In genomic region chr2:79824086-79824786, GRCh38 we compare ENCODE assay signal across 31 cellular contexts.
"Had no signal": no experiment of that assay in that cellular context is flagged by ENCODE, and none has a peak within 500 bp of the region (broad histone marks: within the 10 kb centered on the region; RNA-seq: fewer than 3 reads in every experiment).

No MANE protein-coding gene starts in this region.

- H3K4me2 ChIP-seq: SK-N-SH had no signal

- H3K9ac ChIP-seq: SK-N-SH had no signal

- H3K36me3 Mint-ChIP-seq: activated naive CD4-positive, alpha-beta T cell treated with anti-CD3 and anti-CD28 coated beads, Interleukin-2, amount 10 ng/mL, durations not matched to agents 7 days and 5 days; activated naive CD8-positive, alpha-beta T cell treated with anti-CD3 and anti-CD28 coated beads, Interleukin-2, amount 10 ng/mL, durations not matched to agents 7 days and 5 days; brain had no signal

- H3K27me3 Mint-ChIP-seq: activated CD4-positive, alpha-beta memory T cell treated with anti-CD3 and anti-CD28 coated beads, Interleukin-2, amount 10 ng/mL, durations not matched to agents 7 days and 5 days; activated CD4-positive, alpha-beta T cell treated with anti-CD3 and anti-CD28 coated beads for 36 hours; activated naive CD4-positive, alpha-beta T cell treated with anti-CD3 and anti-CD28 coated beads, Interleukin-2, amount 10 ng/mL, durations not matched to agents 7 days and 5 days; activated naive CD8-positive, alpha-beta T cell treated with anti-CD3 and anti-CD28 coated beads, Interleukin-2, amount 10 ng/mL, durations not matched to agents 7 days and 5 days; activated T-helper 17 cell treated with anti-CD3 and anti-CD28 coated beads, Interleukin-2, amount 50 U/mL, for 72 hours; brain had no signal

- H3K9me3 Mint-ChIP-seq: brain had no signal

- H3K4me3 ChIP-seq: adrenal gland, SJCRH30 had no signal

- H3K4me3 Mint-ChIP-seq: activated CD4-positive, alpha-beta memory T cell treated with anti-CD3 and anti-CD28 coated beads, Interleukin-2, amount 10 ng/mL, durations not matched to agents 7 days and 5 days; activated CD4-positive, alpha-beta T cell treated with anti-CD3 and anti-CD28 coated beads for 36 hours; activated naive CD4-positive, alpha-beta T cell treated with anti-CD3 and anti-CD28 coated beads, Interleukin-2, amount 10 ng/mL, durations not matched to agents 7 days and 5 days; activated naive CD8-positive, alpha-beta T cell treated with anti-CD3 and anti-CD28 coated beads, Interleukin-2, amount 10 ng/mL, durations not matched to agents 7 days and 5 days; activated T-helper 17 cell treated with anti-CD3 and anti-CD28 coated beads, Interleukin-2, amount 50 U/mL, for 72 hours; brain had no signal

- ATAC-seq: activated CD4-positive, alpha-beta T cell treated with anti-CD3 and anti-CD28 coated beads for 36 hours; activated T-helper 17 cell treated with anti-CD3 and anti-CD28 coated beads, Interleukin-2, amount 50 U/mL, for 72 hours; Panc1; Right ventricle myocardium inferior had no signal

- H3K4me1 Mint-ChIP-seq: activated CD4-positive, alpha-beta memory T cell treated with anti-CD3 and anti-CD28 coated beads, Interleukin-2, amount 10 ng/mL, durations not matched to agents 7 days and 5 days; activated CD4-positive, alpha-beta T cell treated with anti-CD3 and anti-CD28 coated beads for 36 hours; activated naive CD4-positive, alpha-beta T cell treated with anti-CD3 and anti-CD28 coated beads, Interleukin-2, amount 10 ng/mL, durations not matched to agents 7 days and 5 days; activated naive CD8-positive, alpha-beta T cell treated with anti-CD3 and anti-CD28 coated beads, Interleukin-2, amount 10 ng/mL, durations not matched to agents 7 days and 5 days; activated T-helper 17 cell treated with anti-CD3 and anti-CD28 coated beads, Interleukin-2, amount 50 U/mL, for 72 hours; brain had no signal

- H3K27me3 ChIP-seq: adrenal gland had no signal

- H3K9me3 ChIP-seq: adrenal gland, SJCRH30, SK-N-SH had no signal

- H3K27ac Mint-ChIP-seq: activated CD4-positive, alpha-beta memory T cell treated with anti-CD3 and anti-CD28 coated beads, Interleukin-2, amount 10 ng/mL, durations not matched to agents 7 days and 5 days; activated CD4-positive, alpha-beta T cell treated with anti-CD3 and anti-CD28 coated beads for 36 hours; activated naive CD4-positive, alpha-beta T cell treated with anti-CD3 and anti-CD28 coated beads, Interleukin-2, amount 10 ng/mL, durations not matched to agents 7 days and 5 days; activated naive CD8-positive, alpha-beta T cell treated with anti-CD3 and anti-CD28 coated beads, Interleukin-2, amount 10 ng/mL, durations not matched to agents 7 days and 5 days; activated T-helper 17 cell treated with anti-CD3 and anti-CD28 coated beads, Interleukin-2, amount 50 U/mL, for 72 hours; brain had no signal

- H3K4me1 ChIP-seq: adrenal gland, SJCRH30 had no signal

- H3K27ac ChIP-seq: adrenal gland, SJCRH30, VCaP had no signal

- H3K36me3 ChIP-seq: adrenal gland, SJCRH30 had no signal

- DNase-seq: activated CD4-positive, alpha-beta memory T cell treated with anti-CD3 and anti-CD28 coated beads, Interleukin-2, amount 10 ng/mL, durations not matched to agents 7 days and 5 days; activated CD4-positive, alpha-beta T cell treated with anti-CD3 and anti-CD28 coated beads for 36 hours; activated CD4-positive, alpha-beta T cell treated with anti-CD3 and anti-CD28 coated beads, Interleukin-2, amount 50 U/mL, for 1 hour; activated CD4-positive, CD25-positive, alpha-beta regulatory T cell; activated gamma-delta T cell; activated naive CD4-positive, alpha-beta T cell treated with anti-CD3 and anti-CD28 coated beads, Interleukin-2, amount 10 ng/mL, durations not matched to agents 7 days and 5 days; activated naive CD8-positive, alpha-beta T cell treated with anti-CD3 and anti-CD28 coated beads, Interleukin-2, amount 10 ng/mL, durations not matched to agents 7 days and 5 days; activated T-cell treated with anti-CD3 and anti-CD28 coated beads for 4 hours; activated T-cell treated with anti-CD3 and anti-CD28 coated beads, Interleukin-2, amount 50 U/mL, for 48 hours; adrenal gland; anterior cingulate cortex; Kasumi-1; NCI-H1092 treated with DMSO at 0.1 percent for 48 hours; NCI-H1417 treated with DMSO at 0.1 percent for 48 hours; NCI-H1694; NCI-H2029; NCI-H2107; NCI-H2171 treated with DMSO at 0.1 percent for 48 hours; NCI-H226; NCI-H510A; NCI-H526 treated with DMSO at 0.1 percent for 48 hours; NCI-H82; RPMI8226; SJCRH30; SK-N-SH; T-helper 1 cell had no signal
